ENCODE assay signal across 17 cellular contexts in genomic region chr1:109239047-109239579, GRCh38. TPM values are rescaled to one million over a fixed set of nuclear protein-coding genes. Genes with fewer than 3 reads are reported as not detected.
DNase-seq lines count a peak whose midpoint lies in the region; ATAC-seq, FAIRE-seq and TF ChIP-seq lines count a peak whose summit lies in the region.
"Had no signal": no experiment of that assay in that cellular context is flagged by ENCODE, and none has a peak within 500 bp of the region (broad histone marks: within the 10 kb centered on the region; RNA-seq: fewer than 3 reads in every experiment).

No MANE protein-coding gene starts in this region.

- H3K9ac ChIP-seq in astrocyte (ENCODE audit: low read length) (no peak overlapping the region), iPS-18a (ENCODE audit: low read length) (peak overlapping the region; percentile 18)
- H3K9ac ChIP-seq: parathyroid adenoma had no signal

- H3K4me3 ChIP-seq in astrocyte (ENCODE audit: insufficient read depth, low read depth, low read length) (no peak overlapping the region), iPS-18a (ENCODE audit: low read length) (no peak overlapping the region), H7 (ENCODE audit: insufficient read depth, low read depth, low read length) (no peak overlapping the region)
- H3K4me3 ChIP-seq: A549, spleen, uterus had no signal

- H3K4me3 Mint-ChIP-seq in activated naive CD4-positive, alpha-beta T cell treated with anti-CD3 and anti-CD28 coated beads for 36 hours = no peak overlapping the region
- H3K4me3 Mint-ChIP-seq in astrocyte (ENCODE audit: unreplicated experiment) = no peak overlapping the region
- H3K4me3 Mint-ChIP-seq: activated CD4-positive, alpha-beta memory T cell treated with anti-CD3 and anti-CD28 coated beads, Interleukin-2, amount 10 ng/mL, durations not matched to agents 7 days and 5 days had no signal

- H3K9me3 ChIP-seq in astrocyte (ENCODE audit: insufficient read depth, low read depth, low read length) (no peaks in the 10 kb centered on the region), iPS-18a (ENCODE audit: control insufficient read depth, low read depth, low read length) (no peaks in the 10 kb centered on the region)
- H3K9me3 ChIP-seq: A549, spleen, uterus had no signal

- H3K9me3 Mint-ChIP-seq in activated naive CD4-positive, alpha-beta T cell treated with anti-CD3 and anti-CD28 coated beads for 36 hours = no peaks in the 10 kb centered on the region
- H3K9me3 Mint-ChIP-seq in astrocyte (ENCODE audit: unreplicated experiment) = no peaks in the 10 kb centered on the region
- H3K9me3 Mint-ChIP-seq: activated CD4-positive, alpha-beta memory T cell treated with anti-CD3 and anti-CD28 coated beads, Interleukin-2, amount 10 ng/mL, durations not matched to agents 7 days and 5 days had no signal

- H2AFZ ChIP-seq in astrocyte (ENCODE audit: low read depth, low read length) = no peak overlapping the region
- H2AFZ ChIP-seq: parathyroid adenoma had no signal

- peaks cover 19% of the 10 kb centered on the region for H3K4me1 ChIP-seq in astrocyte (ENCODE audit: insufficient read depth, low read length)
- peaks cover 40% of the 10 kb centered on the region for H3K4me1 ChIP-seq in iPS-18a (ENCODE audit: control insufficient read depth, low read depth, low read length)

- no peaks in the 10 kb centered on the region for H3K79me2 ChIP-seq in astrocyte (ENCODE audit: insufficient read depth, low read length)
- H3K79me2 ChIP-seq: parathyroid adenoma had no signal

- peaks cover 17% of the 10 kb centered on the region for H3K4me1 Mint-ChIP-seq in activated naive CD4-positive, alpha-beta T cell treated with anti-CD3 and anti-CD28 coated beads for 36 hours (ENCODE audit: low read depth)
- H3K4me1 Mint-ChIP-seq in astrocyte (ENCODE audit: low read depth, unreplicated experiment) = peaks cover 21% of the 10 kb centered on the region

- peaks cover 28% of the 10 kb centered on the region for H3K36me3 Mint-ChIP-seq in activated naive CD4-positive, alpha-beta T cell treated with anti-CD3 and anti-CD28 coated beads for 36 hours (ENCODE audit: low read depth)
- H3K36me3 Mint-ChIP-seq in astrocyte (ENCODE audit: low read depth, unreplicated experiment) = peaks cover 24% of the 10 kb centered on the region

- no peak for FAIRE-seq in astrocyte (lab: Jason Lieb, UNC)
- FAIRE-seq: A549, colon had no signal

- H3K27ac ChIP-seq in astrocyte (ENCODE audit: low read depth, low read length) (no peak overlapping the region), iPS-18a (ENCODE audit: low read length) (no peak overlapping the region), substantia nigra (ENCODE audit: low read depth, low read length, poor library complexity, severe bottlenecking) (peak overlapping the region; percentile 16)
- H3K27ac ChIP-seq: A549, C4-2B had no signal

- H3K36me3 ChIP-seq in astrocyte (ENCODE audit: insufficient read depth, low read length) = peaks cover 46% of the 10 kb centered on the region
- H3K36me3 ChIP-seq in iPS-18a (ENCODE audit: control insufficient read depth, low read depth, low read length) = peaks cover 48% of the 10 kb centered on the region
- peaks cover 36% of the 10 kb centered on the region for H3K36me3 ChIP-seq in H7 (replicated peaks; ENCODE audit: control insufficient read depth, insufficient read depth, low read length)
- H3K36me3 ChIP-seq: uterus had no signal

- H3K27ac Mint-ChIP-seq in activated naive CD4-positive, alpha-beta T cell treated with anti-CD3 and anti-CD28 coated beads for 36 hours = peak overlapping the region; percentile 10
- H3K27ac Mint-ChIP-seq in astrocyte (ENCODE audit: unreplicated experiment) = peak overlapping the region; percentile 83
- H3K27ac Mint-ChIP-seq: activated CD4-positive, alpha-beta memory T cell treated with anti-CD3 and anti-CD28 coated beads, Interleukin-2, amount 10 ng/mL, durations not matched to agents 7 days and 5 days had no signal

- TF ChIP-seq CTCF in astrocyte (IDR thresholded peaks at IDR 0.05; ENCODE audit: insufficient read depth, low read depth, low read length) = no peak

- H3K27me3 ChIP-seq in astrocyte (ENCODE audit: insufficient read depth, low read length) = no peaks in the 10 kb centered on the region
- H3K27me3 ChIP-seq in iPS-18a (ENCODE audit: control insufficient read depth, insufficient read depth, low read length) = no peaks in the 10 kb centered on the region
- no peaks in the 10 kb centered on the region for H3K27me3 ChIP-seq in H7 (ENCODE audit: control insufficient read depth, insufficient read depth, low read length)
- H3K27me3 ChIP-seq: uterus had no signal

- intact Hi-C loops in activated naive CD4-positive, alpha-beta T cell treated with anti-CD3 and anti-CD28 coated beads for 36 hours (cut with micrococcal nuclease) = loop anchor here (2.0 kb wide), 1 partner anchor 24 kb away; no protein-coding TSS in a partner anchor

- no peak overlapping the region for H3K4me2 ChIP-seq in astrocyte (ENCODE audit: low read length)
- H3K4me2 ChIP-seq: A549 had no signal

- no peak for ATAC-seq in HG02588 (IDR thresholded peaks at IDR 0.05; ENCODE audit: unreplicated experiment)

- H3K27me3 Mint-ChIP-seq in activated naive CD4-positive, alpha-beta T cell treated with anti-CD3 and anti-CD28 coated beads for 36 hours (ENCODE audit: low read depth) = peaks cover 2% of the 10 kb centered on the region
- H3K27me3 Mint-ChIP-seq in astrocyte (ENCODE audit: low read depth, unreplicated experiment) = no peaks in the 10 kb centered on the region

- H4K20me1 ChIP-seq in astrocyte (ENCODE audit: insufficient read depth, low read length) = peaks cover 25% of the 10 kb centered on the region

- CTCF ChIA-PET in activated naive CD4-positive, alpha-beta T cell treated with anti-CD3 and anti-CD28 coated beads for 36 hours (lab: Charles Lee) = interaction anchor here (0.7 to 1.5 kb wide), 10 partner anchors 8 to 247 kb away, joined by 3 to 7 read pairs (median 3); no protein-coding TSS in a partner anchor

- DNase-seq in activated naive CD4-positive, alpha-beta T cell treated with anti-CD3 and anti-CD28 coated beads for 36 hours = no peak
- no peak for DNase-seq in activated naive CD4-positive, alpha-beta T cell treated with Interleukin-2 at 50 U/mL for 16 hours
- DNase-seq in astrocyte (ENCODE audit: low read depth) (no peak), substantia nigra (lab: John Stamatoyannopoulos, UW) (no peak), H7 (no peak), cortex of kidney (lab: John Stamatoyannopoulos, UW) (no peak)
- DNase-seq: activated CD4-positive, alpha-beta memory T cell treated with anti-CD3 and anti-CD28 coated beads, Interleukin-2, amount 10 ng/mL, durations not matched to agents 7 days and 5 days; amygdala; stimulated activated naive CD4-positive, alpha-beta T cell treated with Interleukin-2 at 50 U/mL for 16 hours; uterus had no signal

RNA-seq across cellular contexts. Expression of gene CELSR2, which starts 10.2 kb away (rescaled TPM):
- total RNA-seq in activated naive CD4-positive, alpha-beta T cell treated with anti-CD3 and anti-CD28 coated beads for 36 hours = 1 to 10 TPM; 1.1 to 1.2 TPM
- 8.5 and 10.0 TPM in 2 replicates for total RNA-seq in astrocyte
- 7.8 and 11.0 TPM in 2 replicates for total RNA-seq in H7 (2014; rRNA removed; shearing (Covaris generic))

RNA-seq across cellular contexts. Expression of gene SARS1, which starts 25.4 kb away (rescaled TPM):
- 100 to 1,000 TPM; 363 TPM for total RNA-seq in activated naive CD4-positive, alpha-beta T cell treated with anti-CD3 and anti-CD28 coated beads for 36 hours
- 350 and 355 TPM in 2 replicates for total RNA-seq in astrocyte
- total RNA-seq in H7 (2014; rRNA removed; shearing (Covaris generic)) = 270 TPM in 2 replicates

RNA-seq across cellular contexts. Expression of gene PSRC1, which starts 43.8 kb away (rescaled TPM):
- total RNA-seq in activated naive CD4-positive, alpha-beta T cell treated with anti-CD3 and anti-CD28 coated beads for 36 hours = 10 to 100 TPM; 19.3 to 21.5 TPM
- 4.5 and 7.7 TPM in 2 replicates for total RNA-seq in astrocyte
- 112 and 141 TPM in 2 replicates for total RNA-seq in H7 (2014; rRNA removed; shearing (Covaris generic))
